15 cellular contexts compared by ENCODE assay signal in genomic region chr11:35893796-35894475, GRCh38. TPM values are rescaled to one million over a fixed set of nuclear protein-coding genes. Genes with fewer than 3 reads are reported as not detected.
DNase-seq lines count a peak whose midpoint lies in the region; ATAC-seq, FAIRE-seq and TF ChIP-seq lines count a peak whose summit lies in the region.
"Had no signal": no experiment of that assay in that cellular context is flagged by ENCODE, and none has a peak within 500 bp of the region (broad histone marks: within the 10 kb centered on the region; RNA-seq: fewer than 3 reads in every experiment).

No MANE protein-coding gene starts in this region.

- intact Hi-C loops in MCF 10A (cut with micrococcal nuclease) (loop anchor here (1.0 kb wide), 1 partner anchor 14 kb away; no protein-coding TSS in a partner anchor), lower leg skin (cut with DNase I; ENCODE audit: low total_unique reads) (no loop called here)

- POLR2A ChIA-PET in MCF 10A (lab: Yijun Ruan, JAX) = interaction anchor here (0.7 to 4.6 kb wide), 25 partner anchors 11 to 606 kb away, joined by 3 to 27 read pairs (median 3); partner anchors contain the start of gene LDLRAD3
- POLR2A ChIA-PET in activated CD8-positive, alpha-beta T cell treated with anti-CD3 and anti-CD28 coated beads, Interleukin-2, amount 10 ng/mL, durations not matched to agents 7 days and 5 days (lab: Charles Lee) = no interaction called here

- no peak for TF ChIP-seq CTCF in MCF 10A (IDR thresholded peaks at IDR 0.05; ENCODE audit: unreplicated experiment)
- TF ChIP-seq CTCF in lower leg skin (IDR thresholded peaks at IDR 0.05) = no peak

- 43 to 49% methylated on average over 8 of the region's 8 CpGs for WGBS in lower leg skin, 2 donors

- peaks cover 33% of the 10 kb centered on the region for H3K4me1 Mint-ChIP-seq in MCF 10A (ENCODE audit: insufficient read depth, unreplicated experiment)
- H3K4me1 Mint-ChIP-seq in activated naive CD8-positive, alpha-beta T cell treated with anti-CD3 and anti-CD28 coated beads for 36 hours = no peaks in the 10 kb centered on the region
- H3K4me1 Mint-ChIP-seq in activated CD8-positive, alpha-beta T cell treated with anti-CD3 and anti-CD28 coated beads, Interleukin-2, amount 10 ng/mL, durations not matched to agents 7 days and 5 days (ENCODE audit: low read depth) = no peaks in the 10 kb centered on the region

- no peaks in the 10 kb centered on the region for H3K27me3 Mint-ChIP-seq in MCF 10A (ENCODE audit: insufficient read depth, unreplicated experiment)
- H3K27me3 Mint-ChIP-seq in activated naive CD8-positive, alpha-beta T cell treated with anti-CD3 and anti-CD28 coated beads for 36 hours = peaks cover 12% of the 10 kb centered on the region
- no peaks in the 10 kb centered on the region for H3K27me3 Mint-ChIP-seq in activated CD8-positive, alpha-beta T cell treated with anti-CD3 and anti-CD28 coated beads, Interleukin-2, amount 10 ng/mL, durations not matched to agents 7 days and 5 days (ENCODE audit: low read depth)

- no peaks in the 10 kb centered on the region for H3K9me3 Mint-ChIP-seq in MCF 10A (ENCODE audit: unreplicated experiment)
- H3K9me3 Mint-ChIP-seq in activated naive CD8-positive, alpha-beta T cell treated with anti-CD3 and anti-CD28 coated beads for 36 hours = no peaks in the 10 kb centered on the region
- no peaks in the 10 kb centered on the region for H3K9me3 Mint-ChIP-seq in activated CD8-positive, alpha-beta T cell treated with anti-CD3 and anti-CD28 coated beads, Interleukin-2, amount 10 ng/mL, durations not matched to agents 7 days and 5 days (ENCODE audit: insufficient read depth)

- no peak for TF ChIP-seq POLR2A in lower leg skin (IDR thresholded peaks at IDR 0.05)
- no peak for TF ChIP-seq POLR2A in GM12891 (IDR thresholded peaks at IDR 0.05; ENCODE audit: low read depth, low read length)

- H3K4me3 ChIP-seq in lower leg skin (ENCODE audit: low read depth, poor library complexity, severe bottlenecking) = no peak overlapping the region
- H3K4me3 ChIP-seq: lung had no signal

- no peaks in the 10 kb centered on the region for H3K36me3 Mint-ChIP-seq in MCF 10A (ENCODE audit: insufficient read depth, unreplicated experiment)
- H3K36me3 Mint-ChIP-seq in activated naive CD8-positive, alpha-beta T cell treated with anti-CD3 and anti-CD28 coated beads for 36 hours = no peaks in the 10 kb centered on the region
- H3K36me3 Mint-ChIP-seq in activated CD8-positive, alpha-beta T cell treated with anti-CD3 and anti-CD28 coated beads, Interleukin-2, amount 10 ng/mL, durations not matched to agents 7 days and 5 days (ENCODE audit: low read depth) = no peaks in the 10 kb centered on the region

- H3K4me3 Mint-ChIP-seq in MCF 10A (ENCODE audit: unreplicated experiment) = peak overlapping the region; percentile 31
- no peak overlapping the region for H3K4me3 Mint-ChIP-seq in activated naive CD8-positive, alpha-beta T cell treated with anti-CD3 and anti-CD28 coated beads for 36 hours
- no peak overlapping the region for H3K4me3 Mint-ChIP-seq in activated CD8-positive, alpha-beta T cell treated with anti-CD3 and anti-CD28 coated beads, Interleukin-2, amount 10 ng/mL, durations not matched to agents 7 days and 5 days

- CTCF ChIA-PET in MCF 10A (lab: Yijun Ruan, JAX) = interaction anchor here (0.8 to 4.1 kb wide), 6 partner anchors 10 to 148 kb away, joined by 3 to 38 read pairs (median 4); no protein-coding TSS in a partner anchor
- CTCF ChIA-PET in activated CD8-positive, alpha-beta T cell treated with anti-CD3 and anti-CD28 coated beads, Interleukin-2, amount 10 ng/mL, durations not matched to agents 7 days and 5 days (lab: Charles Lee) = no interaction called here

- no peak for FAIRE-seq in GM12891 (lab: Jason Lieb, UNC)

- no peak for ATAC-seq in activated CD8-positive, alpha-beta T cell treated with anti-CD3 and anti-CD28 coated beads, Interleukin-2, amount 10 ng/mL, durations not matched to agents 7 days and 5 days

- DNase-seq in COLO668 (lab: John Stamatoyannopoulos, UW; ENCODE audit: unreplicated experiment) (peak; percentile 85), LoVo (ENCODE audit: low spot score) (peak; percentile 59), MCF 10A (ENCODE audit: unreplicated experiment) (peak; percentile 97), lower leg skin (ENCODE audit: low spot score in 2 of 2) (peak; percentile 63 to 89), epidermal melanocyte (ENCODE audit: insufficient read length, low spot score) (no peak), GM12891 (ENCODE audit: insufficient read length, low spot score) (no peak)
- DNase-seq in activated naive CD8-positive, alpha-beta T cell treated with anti-CD3 and anti-CD28 coated beads for 36 hours = no peak
- DNase-seq in activated CD8-positive, alpha-beta T cell treated with anti-CD3 and anti-CD28 coated beads, Interleukin-2, amount 10 ng/mL, durations not matched to agents 7 days and 5 days = no peak
- DNase-seq: activated T-cell treated with anti-CD3 and anti-CD28 coated beads, Interleukin-2, amount 50 U/mL, for 1 hour; aorta; Kasumi-1; NCI-H446 treated with DMSO at 0.1 percent for 48 hours; nucleus accumbens; SHP77 treated with DMSO at 0.1 percent for 48 hours had no signal

- BruUV-seq in MCF 10A (replicated peaks; lab: Mats Ljungman, UMichigan) = no TSS peak

- peak overlapping the region; percentile 33 for H3K27ac Mint-ChIP-seq in MCF 10A (ENCODE audit: low read depth, unreplicated experiment)
- H3K27ac Mint-ChIP-seq in activated naive CD8-positive, alpha-beta T cell treated with anti-CD3 and anti-CD28 coated beads for 36 hours = no peak overlapping the region
- no peak overlapping the region for H3K27ac Mint-ChIP-seq in activated CD8-positive, alpha-beta T cell treated with anti-CD3 and anti-CD28 coated beads, Interleukin-2, amount 10 ng/mL, durations not matched to agents 7 days and 5 days

TF ChIP-seq in GM12891, 5 proteins besides CTCF, POLR2A, EP300 and RAD21:
- TF ChIP-seq TAF1 (IDR thresholded peaks at IDR 0.05; ENCODE audit: low read depth, low read length) (no peak), PAX5 (IDR thresholded peaks at IDR 0.05; ENCODE audit: insufficient read depth, low read length, severe bottlenecking) (no peak), POLR2AphosphoS5 (IDR thresholded peaks at IDR 0.05; ENCODE audit: low read depth, low read length) (no peak), POU2F2 (IDR thresholded peaks at IDR 0.05; ENCODE audit: low read depth, low read length) (no peak), SPI1 (IDR thresholded peaks at IDR 0.05; ENCODE audit: low read depth, low read length) (no peak)

RNA-seq across cellular contexts. Expression of gene LDLRAD3, which starts 49.9 kb away (rescaled TPM):
- total RNA-seq in MCF 10A (2022) (39.2 and 55.7 TPM in 2 replicates), lower leg skin (10 to 100 TPM; 18.6 to 42.6 (median 25.5) TPM)
- total RNA-seq in activated naive CD8-positive, alpha-beta T cell treated with anti-CD3 and anti-CD28 coated beads for 36 hours = under 1 TPM; 0.12 to 0.24 TPM
- 1.2 TPM for polyA plus RNA-seq in GM12891 (2012; ENCODE audit: low read depth, missing spikeins)
- total RNA-seq in activated CD8-positive, alpha-beta T cell treated with anti-CD3 and anti-CD28 coated beads, Interleukin-2, amount 10 ng/mL, durations not matched to agents 7 days and 5 days = under 1 TPM in 1 of 2 experiments, not detected in 1; 0.21 TPM

Comparison
In these comparisons a context has a peak if more than half of its experiments do, and no peak if none do; other contexts are left out.
1. DNase-seq: peak in COLO668 (single experiment), LoVo (single experiment), MCF 10A (single experiment) and lower leg skin (2 of 2); none in epidermal melanocyte (single experiment), activated naive CD8-positive, alpha-beta T cell treated with anti-CD3 and anti-CD28 coated beads for 36 hours (single experiment), GM12891 (single experiment) and activated CD8-positive, alpha-beta T cell treated with anti-CD3 and anti-CD28 coated beads, Interleukin-2, amount 10 ng/mL, durations not matched to agents 7 days and 5 days (single experiment).
2. RNA of gene LDLRAD3, which starts 49.9 kb away (total RNA-seq): 39.2 to 55.7 TPM in MCF 10A and 18.6 to 42.6 TPM in lower leg skin; 0.12 to 0.24 TPM in activated naive CD8-positive, alpha-beta T cell treated with anti-CD3 and anti-CD28 coated beads for 36 hours and 0.21 TPM in activated CD8-positive, alpha-beta T cell treated with anti-CD3 and anti-CD28 coated beads, Interleukin-2, amount 10 ng/mL, durations not matched to agents 7 days and 5 days; every median in the first group is over 10 times any median in the second.